In the genomic region with DNA sequence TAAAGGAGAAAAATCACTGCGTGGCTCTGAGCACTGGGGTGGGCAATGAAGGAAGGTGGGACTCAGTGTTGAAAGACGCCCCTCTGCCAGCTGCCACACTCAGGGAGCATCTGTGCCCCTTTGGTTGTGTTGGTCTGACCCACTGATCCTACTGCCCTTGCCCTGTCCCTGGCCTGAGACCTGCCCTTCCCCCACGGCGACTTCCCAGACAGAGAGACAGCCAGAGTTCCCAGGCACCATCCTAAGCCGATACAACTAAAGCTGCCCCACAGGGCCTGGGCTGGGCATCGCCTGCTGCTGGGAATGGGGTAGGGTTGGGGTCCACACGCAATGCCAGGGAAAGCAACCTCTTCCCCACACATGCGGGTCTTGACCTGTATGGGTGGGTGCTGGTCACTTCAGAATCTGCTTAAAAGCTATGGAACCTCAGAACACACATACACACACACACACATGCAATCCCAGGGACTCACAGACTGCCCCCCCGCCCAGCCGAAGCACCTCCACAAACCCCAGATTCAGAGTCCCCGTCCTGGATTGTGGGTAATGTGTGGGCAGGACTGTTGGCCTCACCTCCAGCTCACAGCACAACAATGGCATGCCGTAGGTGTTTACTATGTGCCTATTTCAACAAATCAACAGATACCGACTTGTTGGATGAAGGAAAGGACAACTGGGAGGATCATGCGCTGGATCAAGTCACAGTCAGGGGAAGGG, we compare ENCODE assay signal across 27 cellular contexts. TPM values are rescaled to one million over a fixed set of nuclear protein-coding genes. Genes with fewer than 3 reads are reported as not detected.
"Had no signal": no experiment of that assay in that cellular context is flagged by ENCODE, and none has a peak within 500 bp of the region (broad histone marks: within the 10 kb centered on the region; RNA-seq: fewer than 3 reads in every experiment).

No MANE protein-coding gene starts in this region.

- H3K9me3 ChIP-seq: body of pancreas, esophagus muscularis mucosa, left ventricle myocardium inferior, upper lobe of left lung had no signal

- H3K4me1 ChIP-seq: body of pancreas, esophagus muscularis mucosa, left ventricle myocardium inferior, upper lobe of left lung had no signal

- H3K36me3 ChIP-seq: esophagus muscularis mucosa, left ventricle myocardium inferior, upper lobe of left lung had no signal

- H3K27ac ChIP-seq: body of pancreas, esophagus muscularis mucosa, left ventricle myocardium inferior, upper lobe of left lung had no signal

- ATAC-seq: activated CD8-positive, alpha-beta memory T cell treated with anti-CD3 and anti-CD28 coated beads, Interleukin-2, amount 10 ng/mL, durations not matched to agents 7 days and 5 days; activated CD8-positive, alpha-beta T cell treated with anti-CD3 and anti-CD28 coated beads for 36 hours; activated naive CD8-positive, alpha-beta T cell treated with anti-CD3 and anti-CD28 coated beads, Interleukin-2, amount 50 U/mL, for 24 hours; body of pancreas; natural killer cell treated with Interleukin-12 subunit alpha and Interleukin-12 subunit beta and Interleukin-15 and Interleukin-18, amount 100 ng/mL, for 72 hours; sciatic nerve; stimulated activated naive B cell treated with anti-CD40 and anti-IgM and Interleukin-4, amounts not matched to agents 10 μg/mL and 1 μg/mL and 100 μg/mL, for 72 hours; T-helper 17 cell had no signal

- DNase-seq: activated CD4-positive, alpha-beta T cell treated with anti-CD3 and anti-CD28 coated beads, Interleukin-2, amount 10 ng/mL, durations not matched to agents 7 days and 5 days; activated CD8-positive, alpha-beta memory T cell treated with anti-CD3 and anti-CD28 coated beads, Interleukin-2, amount 10 ng/mL, durations not matched to agents 7 days and 5 days; activated CD8-positive, alpha-beta T cell treated with anti-CD3 and anti-CD28 coated beads for 36 hours; activated gamma-delta T cell; activated naive CD4-positive, alpha-beta T cell treated with anti-CD3 and anti-CD28 coated beads, Interleukin-2, amount 50 U/mL, for 16 hours; activated naive CD8-positive, alpha-beta T cell treated with anti-CD3 and anti-CD28 coated beads, Interleukin-2, amount 50 U/mL, for 24 hours; activated T-cell treated with anti-CD3 and anti-CD28 coated beads for 4 hours; body of pancreas; caudate nucleus; effector CD4-positive, alpha-beta T cell; hippocampal formation; left ventricle myocardium inferior; mammary epithelial cell; midbrain; nucleus accumbens; small intestine; stimulated activated CD4-positive, alpha-beta T cell treated with anti-CD3 and anti-CD28 coated beads, Interleukin-2, amount 100 ng/mL, for 24 hours; stimulated activated CD8-positive, alpha-beta memory T cell treated with anti-CD3 and anti-CD28 coated beads, Interleukin-4, amount 100 ng/mL, for 48 hours; stimulated activated naive B cell treated with anti-CD40 and anti-IgM and Interleukin-4, amounts not matched to agents 10 μg/mL and 1 μg/mL and 100 μg/mL, for 72 hours; SW 1271; T-helper 17 cell; upper lobe of left lung had no signal

- H3K27me3 ChIP-seq: body of pancreas, upper lobe of left lung had no signal

- FAIRE-seq: frontal cortex, small intestine had no signal

- H3K4me3 ChIP-seq: body of pancreas, esophagus muscularis mucosa, left ventricle myocardium inferior, upper lobe of left lung had no signal

RNA-seq across cellular contexts. Expression of a gene that starts 10.9 kb away (rescaled TPM):
- total RNA-seq: activated CD4-positive, alpha-beta T cell treated with anti-CD3 and anti-CD28 coated beads, Interleukin-2, amount 10 ng/mL, durations not matched to agents 7 days and 5 days; activated CD8-positive, alpha-beta T cell treated with anti-CD3 and anti-CD28 coated beads for 36 hours; body of pancreas; esophagus muscularis mucosa; frontal cortex; natural killer cell treated with Interleukin-12 subunit alpha and Interleukin-12 subunit beta and Interleukin-15 and Interleukin-18, amount 100 ng/mL, for 72 hours; sciatic nerve; temporal lobe had no signal
- polyA plus RNA-seq: mammary epithelial cell had no signal
